Comparison of ENCODE assay signal across 15 cellular contexts in genomic region chr21:42703173-42703908, GRCh38.
"Had no signal": no experiment of that assay in that cellular context is flagged by ENCODE, and none has a peak within 500 bp of the region (broad histone marks: within the 10 kb centered on the region; RNA-seq: fewer than 3 reads in every experiment).

No MANE protein-coding gene starts in this region.

- H3K27me3 Mint-ChIP-seq: dendritic cell treated with granulocyte-macrophage colony-stimulating factor and Interleukin-4, amounts not matched to agents 40 ng/mL and 50 ng/mL, for 4 days; type B pancreatic cell had no signal

- H3K9me3 Mint-ChIP-seq: immature natural killer cell; natural killer cell treated with Interleukin-12 subunit alpha and Interleukin-12 subunit beta and Interleukin-15 and Interleukin-18, amount 100 ng/mL, for 72 hours had no signal

- ATAC-seq: natural killer cell treated with Interleukin-12 subunit alpha and Interleukin-12 subunit beta and Interleukin-15 and Interleukin-18, amount 100 ng/mL, for 72 hours had no signal

- H3K4me3 Mint-ChIP-seq: dendritic cell treated with granulocyte-macrophage colony-stimulating factor and Interleukin-4, amounts not matched to agents 40 ng/mL and 50 ng/mL, for 4 days; immature natural killer cell; natural killer cell treated with Interleukin-12 subunit alpha and Interleukin-12 subunit beta and Interleukin-15 and Interleukin-18, amount 100 ng/mL, for 72 hours; type B pancreatic cell had no signal

- H3K27ac Mint-ChIP-seq: dendritic cell treated with granulocyte-macrophage colony-stimulating factor and Interleukin-4, amounts not matched to agents 40 ng/mL and 50 ng/mL, for 4 days; immature natural killer cell; natural killer cell treated with Interleukin-12 subunit alpha and Interleukin-12 subunit beta and Interleukin-15 and Interleukin-18, amount 100 ng/mL, for 72 hours; type B pancreatic cell had no signal

- H3K4me1 Mint-ChIP-seq: immature natural killer cell had no signal

- H3K36me3 Mint-ChIP-seq: immature natural killer cell; natural killer cell treated with Interleukin-12 subunit alpha and Interleukin-12 subunit beta and Interleukin-15 and Interleukin-18, amount 100 ng/mL, for 72 hours had no signal

- DNase-seq: activated naive CD4-positive, alpha-beta T cell treated with Interleukin-2 at 50 U/mL for 16 hours; activated T-cell treated with anti-CD3 and anti-CD28 coated beads, Interleukin-2, amount 50 U/mL, for 1 hour; amygdala; cerebellar nuclear complex; effector CD4-positive, alpha-beta T cell; foreskin melanocyte; immature natural killer cell; left ventricle myocardium inferior; mammary epithelial cell; small intestine; stimulated activated CD4-positive, alpha-beta T cell treated with anti-CD3 and anti-CD28 coated beads, Interleukin-15, amount 100 ng/mL, for 24 hours; stimulated activated naive CD4-positive, alpha-beta T cell treated with Interleukin-2 at 50 U/mL for 16 hours had no signal
